In genomic region chr2:239252433-239253200, GRCh38 we compare ENCODE assay signal across 9 cellular contexts.
DNase-seq lines count a peak whose midpoint lies in the region; ATAC-seq and TF ChIP-seq lines count a peak whose summit lies in the region.
"Had no signal": no experiment of that assay in that cellular context is flagged by ENCODE, and none has a peak within 500 bp of the region (broad histone marks: within the 10 kb centered on the region; RNA-seq: fewer than 3 reads in every experiment).

No MANE protein-coding gene starts in this region.

- no peak overlapping the region for H2AFZ ChIP-seq in OCI-LY3 (ENCODE audit: low read depth, low read length)

- H3K4me1 ChIP-seq in OCI-LY3 (ENCODE audit: low read length) = peaks cover 16% of the 10 kb centered on the region
- H3K4me1 ChIP-seq in sigmoid colon = peaks cover 0 to 97% (median 82%) of the 10 kb centered on the region in 4 donors

- H3K27ac ChIP-seq in OCI-LY3 (ENCODE audit: low read length) (no peak overlapping the region), sigmoid colon (peak overlapping the region; percentile 21 to 80 (median 58))

- no peak for TF ChIP-seq POLR2A in sigmoid colon (IDR thresholded peaks at IDR 0.05)

- H3K4me3 ChIP-seq in OCI-LY3 (ENCODE audit: low read length) (peak overlapping the region; percentile 66), sigmoid colon (no peak overlapping the region)

- H3K36me3 ChIP-seq in OCI-LY3 (replicated peaks; ENCODE audit: low read depth, low read length) (no peaks in the 10 kb centered on the region), sigmoid colon (no peaks in the 10 kb centered on the region)

- H3K9ac ChIP-seq in OCI-LY3 (ENCODE audit: low read length) = no peak overlapping the region

- H3K27me3 ChIP-seq in OCI-LY3 (ENCODE audit: low read depth, low read length) (peaks cover 36% of the 10 kb centered on the region), sigmoid colon (no peaks in the 10 kb centered on the region)

- peak; percentile 37 for DNase-seq in glomerular endothelial cell (ENCODE audit: extremely low read depth, low read depth, low spot score)
- peak; percentile 86 for DNase-seq in sigmoid colon
- DNase-seq in DMS53 (lab: John Stamatoyannopoulos, UW) = no peak
- no peak for DNase-seq in NCI-H226
- DNase-seq in NCI-H146 (lab: John Stamatoyannopoulos, UW) = no peak
- no peak for DNase-seq in SK-N-DZ (ENCODE audit: low spot score)
- DNase-seq: activated CD8-positive, alpha-beta memory T cell treated with anti-CD3 and anti-CD28 coated beads, Interleukin-2, amount 10 ng/mL, durations not matched to agents 7 days and 5 days had no signal

- no peak for TF ChIP-seq EP300 in sigmoid colon (IDR thresholded peaks at IDR 0.05)

- no peaks in the 10 kb centered on the region for H3K79me2 ChIP-seq in OCI-LY3 (ENCODE audit: low read length)

- H3K4me2 ChIP-seq in OCI-LY3 (ENCODE audit: low read length) = peak overlapping the region; percentile 92

- H3K9me3 ChIP-seq in OCI-LY3 (ENCODE audit: insufficient read depth, low read length) = no peaks in the 10 kb centered on the region
- H3K9me3 ChIP-seq in sigmoid colon = no peaks in the 10 kb centered on the region

- 59 to 85% methylated on average over 25 of the region's 25 CpGs for WGBS in sigmoid colon, 2 donors

- no peak for TF ChIP-seq CTCF in OCI-LY3 (IDR thresholded peaks at IDR 0.05; ENCODE audit: low read depth, low read length)
- no peak for TF ChIP-seq CTCF in sigmoid colon (IDR thresholded peaks at IDR 0.05)

- ATAC-seq in GM18907 (IDR thresholded peaks at IDR 0.05; ENCODE audit: unreplicated experiment) = peak; percentile 9
- ATAC-seq: activated CD8-positive, alpha-beta memory T cell treated with anti-CD3 and anti-CD28 coated beads, Interleukin-2, amount 10 ng/mL, durations not matched to agents 7 days and 5 days had no signal

- peaks cover 48% of the 10 kb centered on the region for H4K20me1 ChIP-seq in OCI-LY3 (ENCODE audit: insufficient read depth, low read length)

- intact Hi-C loops in sigmoid colon (cut with DNase I) = no loop called here

Comparison
In these comparisons a context has a peak if more than half of its experiments do, and no peak if none do; other contexts are left out.
1. DNase-seq: peak in glomerular endothelial cell (single experiment) and sigmoid colon (single experiment); none in DMS53 (single experiment), NCI-H226 (single experiment), NCI-H146 (single experiment) and SK-N-DZ (single experiment).